20 cellular contexts compared by ENCODE assay signal in the genomic region with DNA sequence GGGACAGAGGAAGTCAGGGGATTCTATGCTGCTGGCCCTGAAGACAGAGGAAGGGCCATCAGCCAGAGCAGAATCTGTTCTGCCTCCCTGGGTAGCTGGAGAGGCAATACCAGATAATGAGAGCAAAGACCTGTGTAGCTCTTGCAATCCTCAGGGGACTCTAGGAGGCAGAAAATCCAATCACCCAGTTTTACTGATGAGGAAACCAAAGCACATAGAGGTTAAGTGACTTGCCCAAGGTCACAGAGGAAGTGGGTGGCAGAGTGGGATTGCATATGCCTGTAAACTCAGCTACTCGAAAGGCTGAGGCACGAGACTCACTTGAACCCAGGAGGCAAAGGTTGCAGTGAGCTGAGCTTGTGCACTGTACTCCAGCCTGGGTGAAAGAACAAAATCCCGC. TPM values are rescaled to one million over a fixed set of nuclear protein-coding genes. Genes with fewer than 3 reads are reported as not detected.
DNase-seq lines count a peak whose midpoint lies in the region; FAIRE-seq and TF ChIP-seq lines count a peak whose summit lies in the region.
"Had no signal": no experiment of that assay in that cellular context is flagged by ENCODE, and none has a peak within 500 bp of the region (broad histone marks: within the 10 kb centered on the region; RNA-seq: fewer than 3 reads in every experiment).

No MANE protein-coding gene starts in this region.

- H3K4me1 Mint-ChIP-seq in brain, result peaks cover 58% of the 10 kb centered on the region

- no peak for TF ChIP-seq CTCF in brain (conservative IDR thresholded peaks at IDR 0.05)

- H3K4me1 ChIP-seq in small intestine (ENCODE audit: control insufficient read depth in 2 of 2, insufficient read depth in 1 of 2, low read depth in 1 of 2, low read length in 1 of 2), result no peaks in the 10 kb centered on the region

- H3K27ac Mint-ChIP-seq in brain, result peak overlapping the region in 3 of 5 experiments; percentile 81 to 82 (median 81)
- H3K27ac Mint-ChIP-seq: CD4-positive, CD25-positive, alpha-beta regulatory T cell; H9 had no signal

- H3K4me3 ChIP-seq in Jurkat, Clone E6-1 (ENCODE audit: low read length), result no peak overlapping the region
- no peak overlapping the region for H3K4me3 ChIP-seq in small intestine (ENCODE audit: low read depth in 1 of 2, low read length in 2 of 2)
- H3K4me3 ChIP-seq: GM12878 had no signal

- no peak overlapping the region for H3K4me3 Mint-ChIP-seq in brain
- H3K4me3 Mint-ChIP-seq: CD4-positive, CD25-positive, alpha-beta regulatory T cell; H9 had no signal

- no peaks in the 10 kb centered on the region for H3K27me3 ChIP-seq in small intestine (ENCODE audit: control insufficient read depth in 2 of 2, insufficient read depth in 2 of 2, low read length in 2 of 2)

- no peaks in the 10 kb centered on the region for H3K36me3 ChIP-seq in small intestine (ENCODE audit: control insufficient read depth in 2 of 2, insufficient read depth in 2 of 2, low read length in 2 of 2)

- H3K36me3 Mint-ChIP-seq in brain, result peaks cover 12% of the 10 kb centered on the region
- H3K36me3 Mint-ChIP-seq: CD4-positive, CD25-positive, alpha-beta regulatory T cell; CD8-positive, alpha-beta memory T cell had no signal

- H3K27me3 Mint-ChIP-seq in brain, result no peaks in the 10 kb centered on the region

- WGBS in small intestine, 3 donors, result 69 to 72% (median 71%) methylated on average over 3 of the region's 3 CpGs

- DNase-seq in SKM-1 treated with dmso at 0.1 percent for 144 hours (lab: John Stamatoyannopoulos, UW; ENCODE audit: unreplicated experiment), result peak; percentile 15
- no peak for DNase-seq in SKM-1 (lab: John Stamatoyannopoulos, UW; ENCODE audit: unreplicated experiment)
- peak; percentile 29 for DNase-seq in Jurkat, Clone E6-1 (ENCODE audit: low read depth, low spot score)
- DNase-seq in AG08395 (ENCODE audit: low spot score), result no peak
- no peak for DNase-seq in NCI-H146 (lab: John Stamatoyannopoulos, UW)
- no peak for DNase-seq in small intestine
- DNase-seq: C1 segment of cervical spinal cord; CD4-positive, CD25-positive, alpha-beta regulatory T cell; CD8-positive, alpha-beta memory T cell; COR-L47; DMS 273 treated with DMSO at 0.1 percent for 48 hours; DND-41; EL; H9; IMR-90 had no signal

- no peak overlapping the region for H3K27ac ChIP-seq in small intestine (ENCODE audit: low read depth in 1 of 2, low read length in 1 of 2)

- FAIRE-seq in small intestine (lab: Jason Lieb, UNC), result no peak
- FAIRE-seq: A204.1, GM12878, H1, HTR-8/SVneo had no signal

- peaks cover 0 to 18% (median 8%) of the 10 kb centered on the region in 5 experiments for H3K9me3 Mint-ChIP-seq in brain
- H3K9me3 Mint-ChIP-seq: CD8-positive, alpha-beta memory T cell had no signal

- H3K9me3 ChIP-seq in small intestine (ENCODE audit: control insufficient read depth, low read depth), result no peaks in the 10 kb centered on the region

RNA-seq across cellular contexts. Expression of gene CELSR1, which starts 55.1 kb away (rescaled TPM):
- polyA plus RNA-seq in Jurkat, Clone E6-1 (2012; ENCODE audit: insufficient read depth, insufficient read length), result 1.8 TPM
- polyA plus RNA-seq in brain (ENCODE audit: insufficient read depth, low read depth, low replicate concordance) (1.5 TPM), small intestine (1 to 10 TPM in 1 of 3 donors, under 1 TPM in 1, not detected in 1; 0.27 to 1.9 TPM)

Comparison
In these comparisons a context has a peak if more than half of its experiments do, and no peak if none do; other contexts are left out.
1. DNase-seq: peak in SKM-1 treated with dmso at 0.1 percent for 144 hours (single experiment) and Jurkat, Clone E6-1 (single experiment); none in SKM-1 (single experiment), AG08395 (single experiment), NCI-H146 (single experiment) and small intestine (single experiment).